In the genomic region with DNA sequence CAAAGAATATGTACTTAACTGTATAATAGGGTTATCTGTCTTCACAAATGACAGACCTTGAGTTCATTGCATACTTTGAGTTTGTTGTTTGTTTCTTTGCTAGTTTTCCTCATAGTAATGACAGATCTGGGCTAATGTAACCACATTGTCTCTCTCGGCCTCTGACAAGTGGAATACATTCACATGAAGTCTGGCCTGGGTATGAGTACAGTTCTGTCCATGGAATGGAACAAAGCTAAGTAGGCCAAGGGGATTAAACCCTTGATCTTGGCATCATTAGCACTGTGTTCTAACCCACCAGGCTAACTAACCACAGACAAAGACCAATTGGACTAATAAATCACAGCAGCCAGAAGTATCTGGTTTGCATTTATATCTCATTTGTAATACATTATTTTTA, we compare ENCODE assay signal across 29 cellular contexts. TPM values are rescaled to one million over a fixed set of nuclear protein-coding genes. Genes with fewer than 3 reads are reported as not detected.
"Had no signal": no experiment of that assay in that cellular context is flagged by ENCODE, and none has a peak within 500 bp of the region (broad histone marks: within the 10 kb centered on the region; RNA-seq: fewer than 3 reads in every experiment).

No MANE protein-coding gene starts in this region.

- H3K36me3 ChIP-seq: cardiac muscle cell had no signal

- H3K27ac ChIP-seq: cardiac muscle cell, VCaP had no signal

- ATAC-seq: activated CD8-positive, alpha-beta memory T cell treated with anti-CD3 and anti-CD28 coated beads, Interleukin-2, amount 10 ng/mL, durations not matched to agents 7 days and 5 days; activated CD8-positive, alpha-beta T cell treated with anti-CD3 and anti-CD28 coated beads, Interleukin-2, amount 10 ng/mL, durations not matched to agents 7 days and 5 days; activated naive CD8-positive, alpha-beta T cell treated with anti-CD3 and anti-CD28 coated beads, Interleukin-2, amount 50 U/mL, for 24 hours had no signal

- DNase-seq: activated B cell treated with CpG ODN at 0.5 μM for 24 hours; activated CD4-positive, alpha-beta memory T cell treated with anti-CD3 and anti-CD28 coated beads, Interleukin-2, amount 10 ng/mL, durations not matched to agents 7 days and 5 days; activated CD4-positive, alpha-beta T cell treated with anti-CD3 and anti-CD28 coated beads for 4 hours; activated CD4-positive, alpha-beta T cell treated with anti-CD3 and anti-CD28 coated beads, Interleukin-2, amount 10 ng/mL, durations not matched to agents 24 days and 14 days; activated CD4-positive, alpha-beta T cell treated with anti-CD3 and anti-CD28 coated beads, Interleukin-2, amount 50 U/mL, for 1 hour; activated CD4-positive, alpha-beta T cell treated with anti-CD3 and anti-CD28 coated beads, Interleukin-2, amount 50 U/mL, for 4 hours; activated CD4-positive, CD25-positive, alpha-beta regulatory T cell treated with anti-CD3 and anti-CD28 coated beads, Interleukin-2, amount 50 U/mL, for 72 hours; activated CD8-positive, alpha-beta memory T cell treated with anti-CD3 and anti-CD28 coated beads for 24 hours; activated CD8-positive, alpha-beta memory T cell treated with anti-CD3 and anti-CD28 coated beads, Interleukin-2, amount 10 ng/mL, durations not matched to agents 7 days and 5 days; activated CD8-positive, alpha-beta memory T cell treated with anti-CD3 and anti-CD28 coated beads, Interleukin-2, amount 50 U/mL, for 48 hours; activated CD8-positive, alpha-beta T cell treated with anti-CD3 and anti-CD28 coated beads, Interleukin-2, amount 10 ng/mL, durations not matched to agents 7 days and 5 days; activated effector memory CD4-positive, alpha-beta T cell treated with Interleukin-2 at 50 U/mL for 16 hours; activated gamma-delta T cell; activated naive CD4-positive, alpha-beta T cell treated with anti-CD3 and anti-CD28 coated beads, Interleukin-2, amount 10 ng/mL, durations not matched to agents 7 days and 5 days; activated naive CD4-positive, alpha-beta T cell treated with Interleukin-2 at 50 U/mL for 16 hours; activated naive CD8-positive, alpha-beta T cell treated with anti-CD3 and anti-CD28 coated beads, Interleukin-2, amount 10 ng/mL, durations not matched to agents 7 days and 5 days; activated naive CD8-positive, alpha-beta T cell treated with anti-CD3 and anti-CD28 coated beads, Interleukin-2, amount 50 U/mL, for 24 hours; activated T-cell treated with anti-CD3 and anti-CD28 coated beads, Interleukin-2, amount 50 U/mL, for 24 hours; activated T-cell treated with anti-CD3 and anti-CD28 coated beads, Interleukin-2, amount 50 U/mL, for 48 hours; amniotic stem cell; aorta; caudate nucleus; cerebellar nuclear complex; T-helper 1 cell; T-helper 2 cell; T-helper 9 cell had no signal

- H3K4me3 ChIP-seq: cardiac muscle cell had no signal

RNA-seq across cellular contexts. Expression of a gene that starts 7.6 kb away (rescaled TPM):
- total RNA-seq: activated B cell treated with CpG ODN at 0.5 μM for 24 hours; activated CD4-positive, alpha-beta memory T cell treated with anti-CD3 and anti-CD28 coated beads, Interleukin-2, amount 10 ng/mL, durations not matched to agents 7 days and 5 days; activated CD4-positive, alpha-beta T cell treated with anti-CD3 and anti-CD28 coated beads, Interleukin-2, amount 10 ng/mL, durations not matched to agents 24 days and 14 days; activated CD8-positive, alpha-beta memory T cell treated with anti-CD3 and anti-CD28 coated beads, Interleukin-2, amount 10 ng/mL, durations not matched to agents 7 days and 5 days; activated CD8-positive, alpha-beta T cell treated with anti-CD3 and anti-CD28 coated beads, Interleukin-2, amount 10 ng/mL, durations not matched to agents 7 days and 5 days; activated naive CD8-positive, alpha-beta T cell treated with anti-CD3 and anti-CD28 coated beads, Interleukin-2, amount 10 ng/mL, durations not matched to agents 7 days and 5 days; activated T-helper 2 cell treated with anti-CD3 and anti-CD28 coated beads, Interferon-gamma antibody, Interleukin-2, Interleukin-4, amounts not matched to agents 10 μg/mL and 5 μg/mL and 100 μg/mL, durations not matched to agents 14 hours and 24 hours and 36 hours had no signal
